21 cellular contexts compared by ENCODE assay signal in genomic region chr1:41950820-41951219, GRCh38. TPM values are rescaled to one million over a fixed set of nuclear protein-coding genes. Genes with fewer than 3 reads are reported as not detected.
A peak's percentile ranks its signal among the peaks of the same experiment; 100 is the strongest.
DNase-seq lines count a peak whose midpoint lies in the region; ATAC-seq, FAIRE-seq and TF ChIP-seq lines count a peak whose summit lies in the region.
"Had no signal": no experiment of that assay in that cellular context is flagged by ENCODE, and none has a peak within 500 bp of the region (broad histone marks: within the 10 kb centered on the region; RNA-seq: fewer than 3 reads in every experiment).

No MANE protein-coding gene starts in this region.

- TF ChIP-seq POLR2A in GM12892 (IDR thresholded peaks at IDR 0.05; ENCODE audit: low read depth, low read length), result no peak

- H3K4me1 Mint-ChIP-seq in activated CD4-positive, alpha-beta T cell treated with anti-CD3 and anti-CD28 coated beads, Interleukin-2, amount 10 ng/mL, durations not matched to agents 24 days and 14 days, result peaks cover 16% of the 10 kb centered on the region

- peak; percentile 40 for FAIRE-seq in GM12892 (lab: Jason Lieb, UNC)
- FAIRE-seq: A549, kidney had no signal

- intact Hi-C loops in activated CD4-positive, alpha-beta T cell treated with anti-CD3 and anti-CD28 coated beads, Interleukin-2, amount 10 ng/mL, durations not matched to agents 24 days and 14 days (cut with micrococcal nuclease), result loop anchor here (1.0 kb wide), 1 partner anchor 66 kb away; no protein-coding TSS in a partner anchor

- no peak for ATAC-seq in HG02970 (IDR thresholded peaks at IDR 0.05; ENCODE audit: low FRiP score, unreplicated experiment)
- ATAC-seq: A549 had no signal

- H3K27ac Mint-ChIP-seq in activated CD4-positive, alpha-beta T cell treated with anti-CD3 and anti-CD28 coated beads, Interleukin-2, amount 10 ng/mL, durations not matched to agents 24 days and 14 days, result peak overlapping the region; percentile 46
- H3K27ac Mint-ChIP-seq: HFFc6 had no signal

- peaks cover 29% of the 10 kb centered on the region for H3K9me3 Mint-ChIP-seq in activated CD4-positive, alpha-beta T cell treated with anti-CD3 and anti-CD28 coated beads, Interleukin-2, amount 10 ng/mL, durations not matched to agents 24 days and 14 days
- H3K9me3 Mint-ChIP-seq: HFFc6 had no signal

- no peak for DNase-seq in activated CD4-positive, alpha-beta T cell treated with anti-CD3 and anti-CD28 coated beads, Interleukin-2, amount 10 ng/mL, durations not matched to agents 24 days and 14 days
- DNase-seq in activated CD4-positive, alpha-beta T cell treated with anti-CD3 and anti-CD28 coated beads for 48 hours, result no peak
- DNase-seq in GM12892 (ENCODE audit: insufficient read length) (no peak), RPMI7951 (ENCODE audit: low read depth) (peak; percentile 59), glomerular visceral epithelial cell (ENCODE audit: extremely low spot score) (peak; percentile 24), mucosa of gallbladder (ENCODE audit: low spot score) (no peak), NOMO-1 (lab: John Stamatoyannopoulos, UW; ENCODE audit: unreplicated experiment in 2 of 2) (no peak)
- DNase-seq: activated CD8-positive, alpha-beta memory T cell treated with anti-CD3 and anti-CD28 coated beads for 24 hours; C1 segment of cervical spinal cord; DMS 273 treated with DMSO at 0.1 percent for 48 hours; HFFc6; hippocampal formation; kidney; mesendoderm; NCI-H1694; NCI-H345; spleen; SW 1271; transverse colon had no signal

- no peaks in the 10 kb centered on the region for H3K27me3 Mint-ChIP-seq in activated CD4-positive, alpha-beta T cell treated with anti-CD3 and anti-CD28 coated beads, Interleukin-2, amount 10 ng/mL, durations not matched to agents 24 days and 14 days

- H3K36me3 Mint-ChIP-seq in activated CD4-positive, alpha-beta T cell treated with anti-CD3 and anti-CD28 coated beads, Interleukin-2, amount 10 ng/mL, durations not matched to agents 24 days and 14 days (ENCODE audit: low read depth), result peaks cover 17% of the 10 kb centered on the region

- H3K4me3 Mint-ChIP-seq in activated CD4-positive, alpha-beta T cell treated with anti-CD3 and anti-CD28 coated beads, Interleukin-2, amount 10 ng/mL, durations not matched to agents 24 days and 14 days, result no peak overlapping the region
- H3K4me3 Mint-ChIP-seq: HFFc6 had no signal

RNA-seq across cellular contexts. Expression of gene HIVEP3, which starts 32.1 kb away (rescaled TPM):
- total RNA-seq in activated CD4-positive, alpha-beta T cell treated with anti-CD3 and anti-CD28 coated beads, Interleukin-2, amount 10 ng/mL, durations not matched to agents 24 days and 14 days, result 70.5 and 73.9 TPM in 2 replicates
- polyA plus RNA-seq in GM12892 (2012; ENCODE audit: missing spikeins), result 5.1 TPM
- 4.1 and 5.4 TPM in 2 replicates for total RNA-seq in RPMI7951 (2014; rRNA removed; shearing (Covaris generic))
- total RNA-seq in mucosa of gallbladder, result 8.7 TPM

Comparison
In these comparisons a context has a peak if more than half of its experiments do, and no peak if none do; other contexts are left out.
1. DNase-seq: peak in RPMI7951 (single experiment) and glomerular visceral epithelial cell (single experiment); none in activated CD4-positive, alpha-beta T cell treated with anti-CD3 and anti-CD28 coated beads, Interleukin-2, amount 10 ng/mL, durations not matched to agents 24 days and 14 days (single experiment), activated CD4-positive, alpha-beta T cell treated with anti-CD3 and anti-CD28 coated beads for 48 hours (single experiment), GM12892 (single experiment), mucosa of gallbladder (single experiment) and NOMO-1 (0 of 2).